8 cellular contexts compared by ENCODE assay signal in the genomic region with DNA sequence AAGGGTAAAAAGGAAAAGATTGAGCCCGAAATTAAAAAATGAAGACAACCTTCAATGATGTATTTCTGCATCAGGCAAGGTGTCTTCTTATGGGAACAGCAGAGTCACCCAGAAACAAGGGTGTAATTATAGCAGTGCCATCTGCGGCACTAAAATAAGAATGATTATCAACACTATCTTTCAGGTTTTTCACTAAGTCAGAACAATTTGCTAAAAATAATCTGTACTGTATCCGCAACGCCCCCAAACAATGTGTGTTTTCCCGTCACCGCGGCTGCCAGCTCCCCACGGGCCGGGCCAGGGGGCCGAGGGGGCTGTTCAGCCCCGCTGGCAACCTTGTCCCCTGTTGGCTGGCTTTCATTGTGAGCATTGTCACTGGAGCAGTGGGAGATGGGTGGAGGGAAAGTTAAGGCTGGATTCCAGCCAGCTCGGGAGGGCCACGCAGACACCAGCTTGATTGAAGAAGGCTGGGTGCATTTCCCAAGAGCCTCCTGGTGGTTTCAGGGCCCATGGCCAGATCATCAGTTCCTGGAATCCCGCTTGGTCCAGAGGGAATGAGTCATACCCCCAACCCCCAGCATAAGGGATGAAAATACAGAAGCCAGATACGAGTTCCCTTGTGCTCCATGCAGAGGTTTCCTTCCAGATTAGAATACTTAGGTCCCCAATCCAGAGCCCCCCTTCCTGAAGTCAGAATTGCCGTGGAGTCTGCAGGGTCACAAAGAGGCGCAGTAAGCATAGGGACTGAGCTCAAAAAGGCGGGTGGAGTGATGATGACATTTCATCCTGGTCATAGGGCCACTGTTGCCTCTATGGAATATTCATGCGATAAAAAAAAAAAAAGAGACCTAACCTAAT.
A peak's percentile ranks its signal among the peaks of the same experiment; 100 is the strongest.
DNase-seq lines count a peak whose midpoint lies in the region; ATAC-seq and TF ChIP-seq lines count a peak whose summit lies in the region.

No MANE protein-coding gene starts in this region.

- ATAC-seq in GM18505 (IDR thresholded peaks at IDR 0.05; ENCODE audit: unreplicated experiment): peak; percentile 53
- no peak for ATAC-seq in stimulated activated effector memory CD8-positive, alpha-beta T cell treated with anti-CD3 and anti-CD28 coated beads, Interleukin-12 subunit alpha, Interleukin-12 subunit beta, amount 100 ng/mL, for 72 hours

- H3K27ac ChIP-seq in ovary: peak overlapping the region in 1 of 2 donors; percentile 84

- no peaks in the 10 kb centered on the region for H3K36me3 ChIP-seq in ovary

- no peak overlapping the region for H3K4me3 Mint-ChIP-seq in stimulated activated effector memory CD8-positive, alpha-beta T cell treated with anti-CD3 and anti-CD28 coated beads, Interleukin-12 subunit alpha, Interleukin-12 subunit beta, amount 100 ng/mL, for 72 hours

- H3K9me3 ChIP-seq in ovary: no peaks in the 10 kb centered on the region

- H3K36me3 Mint-ChIP-seq in stimulated activated effector memory CD8-positive, alpha-beta T cell treated with anti-CD3 and anti-CD28 coated beads, Interleukin-12 subunit alpha, Interleukin-12 subunit beta, amount 100 ng/mL, for 72 hours: peaks cover 6% of the 10 kb centered on the region

- intact Hi-C loops in ovary (cut with DNase I): no loop called here

- peak; percentile 45 for TF ChIP-seq POLR2A in GM18505 (IDR thresholded peaks at IDR 0.05; ENCODE audit: borderline replicate concordance, extremely low read depth, insufficient read depth, insufficient read length)
- TF ChIP-seq POLR2A in ovary (IDR thresholded peaks at IDR 0.05): no peak

- no peaks in the 10 kb centered on the region for H3K27me3 ChIP-seq in ovary

- peak; percentile 78 for TF ChIP-seq EP300 in ovary (IDR thresholded peaks at IDR 0.05)

- peaks cover 3% of the 10 kb centered on the region for H3K4me1 Mint-ChIP-seq in stimulated activated effector memory CD8-positive, alpha-beta T cell treated with anti-CD3 and anti-CD28 coated beads, Interleukin-12 subunit alpha, Interleukin-12 subunit beta, amount 100 ng/mL, for 72 hours

- H3K9me3 Mint-ChIP-seq in stimulated activated effector memory CD8-positive, alpha-beta T cell treated with anti-CD3 and anti-CD28 coated beads, Interleukin-12 subunit alpha, Interleukin-12 subunit beta, amount 100 ng/mL, for 72 hours: no peaks in the 10 kb centered on the region

- 9 to 13% (median 12%) methylated on average over 19 of the region's 19 CpGs for WGBS in ovary, 3 donors

- no peak overlapping the region for H3K4me3 ChIP-seq in foreskin fibroblast (ENCODE audit: low read depth in 1 of 2, low read length in 2 of 2)
- peak overlapping the region; percentile 25 for H3K4me3 ChIP-seq in ovary

- no peak overlapping the region for H3K27ac Mint-ChIP-seq in stimulated activated effector memory CD8-positive, alpha-beta T cell treated with anti-CD3 and anti-CD28 coated beads, Interleukin-12 subunit alpha, Interleukin-12 subunit beta, amount 100 ng/mL, for 72 hours

- TF ChIP-seq CTCF in foreskin fibroblast (IDR thresholded peaks at IDR 0.05; ENCODE audit: low read depth, low read length) (no peak), ovary (IDR thresholded peaks at IDR 0.05) (peak in 2 of 3 donors; percentile 23 to 36), GM20000 (IDR thresholded peaks at IDR 0.05; ENCODE audit: extremely low read depth, missing control alignments) (no peak)

- H3K4me1 ChIP-seq in ovary (ENCODE audit: insufficient read depth): peaks cover 6% of the 10 kb centered on the region

- peak; percentile 79 for DNase-seq in HS-27A (ENCODE audit: low read depth)
- DNase-seq in SHP77 treated with DMSO at 0.1 percent for 48 hours (lab: John Stamatoyannopoulos, UW): peak; percentile 84
- peak; percentile 93 to 97 for DNase-seq in foreskin fibroblast
- peak; percentile 80 to 94 (median 85) for DNase-seq in ovary
- no peak for DNase-seq in NOMO-1 (lab: John Stamatoyannopoulos, UW; ENCODE audit: unreplicated experiment in 2 of 2)
- no peak for DNase-seq in stimulated activated effector memory CD8-positive, alpha-beta T cell treated with anti-CD3 and anti-CD28 coated beads, Interleukin-12 subunit alpha, Interleukin-12 subunit beta, amount 100 ng/mL, for 72 hours (ENCODE audit: low spot score in 2 of 2)
- DNase-seq in GM20000 (ENCODE audit: low spot score): no peak

Comparison
In these comparisons a context has a peak if more than half of its experiments do, and no peak if none do; other contexts are left out.
1. DNase-seq: peak in HS-27A (single experiment), SHP77 treated with DMSO at 0.1 percent for 48 hours (single experiment), foreskin fibroblast (2 of 2) and ovary (5 of 5); none in NOMO-1 (0 of 2), stimulated activated effector memory CD8-positive, alpha-beta T cell treated with anti-CD3 and anti-CD28 coated beads, Interleukin-12 subunit alpha, Interleukin-12 subunit beta, amount 100 ng/mL, for 72 hours (0 of 2) and GM20000 (single experiment).
2. CTCF ChIP-seq: peak in ovary (2 of 3); none in foreskin fibroblast (single experiment) and GM20000 (single experiment).